ENCODE assay signal across 8 cellular contexts in the genomic region with DNA sequence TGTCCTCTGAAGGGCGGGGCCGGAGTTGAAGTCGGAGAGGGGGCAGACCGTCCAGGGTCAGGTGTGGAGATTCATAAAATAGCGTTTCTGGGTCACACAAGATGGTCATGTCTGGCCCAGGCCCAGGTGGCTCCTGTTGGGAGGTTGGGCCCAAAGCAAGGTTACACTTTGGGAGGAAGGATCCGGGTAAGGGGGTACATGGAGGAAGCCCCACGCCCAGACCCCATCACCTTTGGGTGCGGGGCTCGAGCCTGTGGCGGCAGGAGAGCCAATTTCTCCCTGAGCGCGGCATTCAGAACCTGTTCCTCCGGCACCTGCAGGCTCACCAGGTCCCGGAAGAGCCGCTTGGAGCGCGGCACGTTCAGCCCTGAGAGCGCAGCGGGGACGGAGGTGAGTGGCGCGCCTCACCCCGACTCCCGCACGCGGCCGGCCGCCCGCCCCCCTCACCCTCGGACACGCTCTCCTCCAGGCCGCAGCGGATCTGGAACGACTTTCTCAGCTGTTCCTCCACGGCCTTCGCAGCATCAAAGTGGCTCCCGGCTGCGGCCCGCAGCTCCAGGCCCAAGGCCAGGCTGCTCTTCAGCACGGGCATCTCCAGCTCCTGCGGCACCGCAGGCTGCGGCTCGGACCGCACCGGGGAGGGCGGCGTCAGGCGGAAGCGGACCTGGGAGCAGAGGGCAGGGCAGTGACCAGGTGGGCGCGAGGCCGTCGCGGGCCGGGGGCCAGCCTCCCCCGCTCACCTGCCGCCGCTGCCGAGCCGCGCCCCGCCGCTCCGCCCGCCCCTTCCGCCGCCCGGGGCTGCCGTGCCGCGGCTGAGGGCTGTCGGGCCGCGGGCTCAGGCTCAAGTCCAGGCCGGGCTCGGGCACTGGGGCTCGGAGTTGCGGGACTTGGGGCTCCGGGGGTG. TPM values are rescaled to one million over a fixed set of nuclear protein-coding genes. Genes with fewer than 3 reads are reported as not detected.
DNase-seq lines count a peak whose midpoint lies in the region; ATAC-seq and TF ChIP-seq lines count a peak whose summit lies in the region.

No MANE protein-coding gene starts in this region.

- H3K27me3 ChIP-seq in HL-60 (ENCODE audit: insufficient read depth, poor library complexity, severe bottlenecking) (no peaks in the 10 kb centered on the region), WERI-Rb-1 (ENCODE audit: insufficient read depth, low read depth, severe bottlenecking) (no peaks in the 10 kb centered on the region)

- H3K36me3 ChIP-seq in WERI-Rb-1, result peaks cover 51% of the 10 kb centered on the region

- H3K27ac ChIP-seq in HL-60 (replicated peaks) (peak overlapping the region; percentile 95), WERI-Rb-1 (peak overlapping the region; percentile 88), cingulate gyrus (ENCODE audit: low read depth, low read length) (peak overlapping the region; percentile 88)

- TF ChIP-seq CTCF in HL-60 (IDR thresholded peaks at IDR 0.05; ENCODE audit: insufficient read depth, low read length) (no peak), WERI-Rb-1 (IDR thresholded peaks at IDR 0.05; ENCODE audit: low read depth, low read length) (no peak), lower leg skin (IDR thresholded peaks at IDR 0.05) (no peak)

- H3K4me3 ChIP-seq in HL-60 (replicated peaks; ENCODE audit: insufficient read depth, low read length), result peak overlapping the region; percentile 82
- H3K4me3 ChIP-seq in WERI-Rb-1 (ENCODE audit: low read depth, low read length), result peak overlapping the region; percentile 86
- peak overlapping the region; percentile 85 for H3K4me3 ChIP-seq in lower leg skin (ENCODE audit: low read depth, poor library complexity, severe bottlenecking)

- DNase-seq in DMS 273 treated with DMSO at 0.1 percent for 48 hours (lab: John Stamatoyannopoulos, UW) (peak; percentile 25), HL-60 (ENCODE audit: low read depth in 1 of 2, low spot score in 1 of 2) (peak in 1 of 2 experiments; percentile 39), WERI-Rb-1 (peak; percentile 29), lower leg skin (ENCODE audit: low spot score in 2 of 2) (peak in 1 of 2 donors; percentile 91), NCI-H128 (lab: John Stamatoyannopoulos, UW; ENCODE audit: unreplicated experiment) (no peak)
- peak; percentile 59 for DNase-seq in stimulated activated CD8-positive, alpha-beta memory T cell treated with anti-CD3 and anti-CD28 coated beads, Interleukin-4, amount 100 ng/mL, for 48 hours

- no peak for TF ChIP-seq POLR2A in lower leg skin (IDR thresholded peaks at IDR 0.05)

- peak; percentile 26 for ATAC-seq in GM21360 (IDR thresholded peaks at IDR 0.05; ENCODE audit: unreplicated experiment)

- WGBS in lower leg skin, 2 donors, result 2% methylated on average over 62 to 66 of the region's 81 CpGs

- no peaks in the 10 kb centered on the region for H3K9me3 ChIP-seq in WERI-Rb-1 (ENCODE audit: severe bottlenecking)

- intact Hi-C loops in lower leg skin (cut with DNase I; ENCODE audit: low total_unique reads), result no loop called here

RNA-seq across cellular contexts. Expression of a gene that starts 0.6 kb away (rescaled TPM):
- total RNA-seq in lower leg skin, result 10 to 100 TPM; 26.3 to 63.2 (median 46.6) TPM

RNA-seq across cellular contexts. Expression of a gene that starts 6.0 kb away (rescaled TPM):
- total RNA-seq in lower leg skin, result 10 to 100 TPM; 26.1 to 54.4 (median 37.4) TPM

RNA-seq across cellular contexts. Expression of a gene that starts 7.2 kb away (rescaled TPM):
- 1 to 10 TPM; 2.2 to 6.3 (median 4.6) TPM for total RNA-seq in lower leg skin

RNA-seq across cellular contexts. Expression of a gene that starts 28.4 kb away (rescaled TPM):
- 1 to 10 TPM in 1 of 4 donors, under 1 TPM in 1, not detected in 2; 0.26 to 1.5 TPM for total RNA-seq in lower leg skin

RNA-seq across cellular contexts. Expression of a gene that starts 43.4 kb away (rescaled TPM):
- total RNA-seq in lower leg skin, result 10 to 100 TPM; 57.3 to 97.7 (median 68.0) TPM
